27 cellular contexts compared by ENCODE assay signal in the genomic region with DNA sequence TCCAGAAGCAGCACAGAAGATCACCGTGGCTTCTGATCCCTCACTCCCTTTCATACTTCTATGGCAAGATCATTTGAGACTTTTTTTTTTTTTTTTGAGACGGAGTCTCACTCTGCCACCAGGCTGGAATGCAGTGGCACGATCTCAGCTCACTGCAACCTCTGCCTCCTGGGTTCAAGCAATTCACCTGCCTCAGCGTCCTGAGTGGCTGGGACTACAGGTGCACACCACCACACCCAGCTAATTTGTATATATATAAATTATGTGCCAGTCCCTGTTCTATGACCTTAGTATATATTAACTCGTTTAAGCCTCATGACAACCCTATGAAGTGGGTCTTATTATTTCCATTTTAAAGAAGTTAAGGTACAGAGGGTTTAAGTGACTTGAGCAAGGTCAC.
"Had no signal": no experiment of that assay in that cellular context is flagged by ENCODE, and none has a peak within 500 bp of the region (broad histone marks: within the 10 kb centered on the region; RNA-seq: fewer than 3 reads in every experiment).

No MANE protein-coding gene starts in this region.

- H3K27ac ChIP-seq: heart right ventricle, neural progenitor cell, prostate gland, sigmoid colon, spleen, suprapubic skin had no signal

- H3K4me3 ChIP-seq: esophagus squamous epithelium, heart right ventricle, neural progenitor cell, prostate gland, sigmoid colon, spleen, suprapubic skin had no signal

- FAIRE-seq: bronchial epithelial cell, colon had no signal

- H3K9me3 Mint-ChIP-seq: dendritic cell treated with granulocyte-macrophage colony-stimulating factor and Interleukin-4, amounts not matched to agents 40 ng/mL and 50 ng/mL, for 4 days; immature natural killer cell; naive B cell; natural killer cell treated with Interleukin-12 subunit alpha and Interleukin-12 subunit beta and Interleukin-15 and Interleukin-18, amount 100 ng/mL, for 72 hours; neural progenitor cell; stimulated activated naive CD8-positive, alpha-beta T cell treated with anti-CD3 and anti-CD28 coated beads, Interleukin-15, amount 100 ng/mL, for 72 hours; type B pancreatic cell had no signal

- H3K27me3 ChIP-seq: esophagus squamous epithelium, heart right ventricle, neural progenitor cell, sigmoid colon, spleen, suprapubic skin had no signal

- H3K4me2 ChIP-seq: neural progenitor cell had no signal

- H3K9me3 ChIP-seq: esophagus squamous epithelium, heart right ventricle, prostate gland, sigmoid colon, spleen, suprapubic skin had no signal

- H3K4me1 ChIP-seq: prostate gland, spleen had no signal

- H3K36me3 ChIP-seq: heart right ventricle, neural progenitor cell, prostate gland, sigmoid colon, suprapubic skin had no signal

- ATAC-seq: heart right ventricle; left lobe of liver; natural killer cell treated with Interleukin-12 subunit alpha and Interleukin-12 subunit beta and Interleukin-15 and Interleukin-18, amount 100 ng/mL, for 72 hours; right cardiac atrium; stimulated activated naive CD8-positive, alpha-beta T cell treated with anti-CD3 and anti-CD28 coated beads, Interleukin-15, amount 100 ng/mL, for 72 hours had no signal

- DNase-seq: caudate nucleus; cerebellar nuclear complex; effector CD8-positive, alpha-beta T cell; erythroblast; esophagus squamous epithelium; foreskin melanocyte; glutamatergic neuron; heart right ventricle; hypothalamus; immature natural killer cell; islet precursor cell; mesenchymal stem cell; naive B cell; right cardiac atrium; sigmoid colon; spleen; stimulated activated naive CD4-positive, alpha-beta T cell; stimulated activated naive CD8-positive, alpha-beta T cell treated with anti-CD3 and anti-CD28 coated beads, Interleukin-15, amount 100 ng/mL, for 72 hours had no signal

- H3K4me3 Mint-ChIP-seq: dendritic cell treated with granulocyte-macrophage colony-stimulating factor and Interleukin-4, amounts not matched to agents 40 ng/mL and 50 ng/mL, for 4 days; immature natural killer cell; naive B cell; natural killer cell treated with Interleukin-12 subunit alpha and Interleukin-12 subunit beta and Interleukin-15 and Interleukin-18, amount 100 ng/mL, for 72 hours; neural progenitor cell; stimulated activated naive CD8-positive, alpha-beta T cell treated with anti-CD3 and anti-CD28 coated beads, Interleukin-15, amount 100 ng/mL, for 72 hours; type B pancreatic cell had no signal

- H3K27ac Mint-ChIP-seq: dendritic cell treated with granulocyte-macrophage colony-stimulating factor and Interleukin-4, amounts not matched to agents 40 ng/mL and 50 ng/mL, for 4 days; natural killer cell treated with Interleukin-12 subunit alpha and Interleukin-12 subunit beta and Interleukin-15 and Interleukin-18, amount 100 ng/mL, for 72 hours; neural progenitor cell; stimulated activated naive CD8-positive, alpha-beta T cell treated with anti-CD3 and anti-CD28 coated beads, Interleukin-15, amount 100 ng/mL, for 72 hours had no signal

- H3K4me1 Mint-ChIP-seq: stimulated activated naive CD8-positive, alpha-beta T cell treated with anti-CD3 and anti-CD28 coated beads, Interleukin-15, amount 100 ng/mL, for 72 hours had no signal

- H2AFZ ChIP-seq: neural progenitor cell had no signal

- H3K36me3 Mint-ChIP-seq: natural killer cell treated with Interleukin-12 subunit alpha and Interleukin-12 subunit beta and Interleukin-15 and Interleukin-18, amount 100 ng/mL, for 72 hours; neural progenitor cell; type B pancreatic cell had no signal

- H3K27me3 Mint-ChIP-seq: dendritic cell treated with granulocyte-macrophage colony-stimulating factor and Interleukin-4, amounts not matched to agents 40 ng/mL and 50 ng/mL, for 4 days; naive B cell; natural killer cell treated with Interleukin-12 subunit alpha and Interleukin-12 subunit beta and Interleukin-15 and Interleukin-18, amount 100 ng/mL, for 72 hours; stimulated activated naive CD8-positive, alpha-beta T cell treated with anti-CD3 and anti-CD28 coated beads, Interleukin-15, amount 100 ng/mL, for 72 hours; type B pancreatic cell had no signal
